Comparison of ENCODE assay signal across 15 cellular contexts in genomic region chr9:125161284-125161918, GRCh38. TPM values are rescaled to one million over a fixed set of nuclear protein-coding genes. Genes with fewer than 3 reads are reported as not detected.
A peak's percentile ranks its signal among the peaks of the same experiment; 100 is the strongest.
DNase-seq lines count a peak whose midpoint lies in the region; ATAC-seq and TF ChIP-seq lines count a peak whose summit lies in the region.
"Had no signal": no experiment of that assay in that cellular context is flagged by ENCODE, and none has a peak within 500 bp of the region (broad histone marks: within the 10 kb centered on the region; RNA-seq: fewer than 3 reads in every experiment).

No MANE protein-coding gene starts in this region.

- H3K9me3 ChIP-seq in GM23248 (ENCODE audit: low read depth): no peaks in the 10 kb centered on the region
- H3K9me3 ChIP-seq in gastrocnemius medialis: no peaks in the 10 kb centered on the region
- H3K9me3 ChIP-seq: heart left ventricle had no signal

- H3F3A ChIP-seq in GM23248 (ENCODE audit: insufficient read depth): peaks cover 15% of the 10 kb centered on the region; the same call in 1 of the 2 replicates

- H3K4me1 Mint-ChIP-seq in activated naive CD8-positive, alpha-beta T cell treated with anti-CD3 and anti-CD28 coated beads for 36 hours: peaks cover 7% of the 10 kb centered on the region

- no peak overlapping the region for H2AFZ ChIP-seq in GM23248

- peak overlapping the region; percentile 56 for H3K4me2 ChIP-seq in GM23248 (ENCODE audit: unreplicated experiment)
- H3K4me2 ChIP-seq: smooth muscle cell had no signal

- no peaks in the 10 kb centered on the region for H4K20me1 ChIP-seq in GM23248 (ENCODE audit: insufficient read depth)

- peak; percentile 45 to 49 for ATAC-seq in gastrocnemius medialis
- ATAC-seq: HCT116 had no signal

- peaks cover 15% of the 10 kb centered on the region for H3K36me3 Mint-ChIP-seq in activated naive CD8-positive, alpha-beta T cell treated with anti-CD3 and anti-CD28 coated beads for 36 hours

- 37 to 39% methylated on average over 3 of the region's 3 CpGs for WGBS in GM23248 (ENCODE audit: low coverage in 1 of 2, low lambda C conversion rate in 2 of 2, missing lambda C conversion rate in 2 of 2), 2 experiments

- in situ Hi-C loops in GM23248 (cut with MboI) (no loop called here), gastrocnemius medialis (cut with MboI; ENCODE audit: low sequenced_read_pairs in 4 of 4) (no loop called here)

- no peaks in the 10 kb centered on the region for H3K36me3 ChIP-seq in GM23248 (ENCODE audit: low read depth)
- H3K36me3 ChIP-seq in gastrocnemius medialis: no peaks in the 10 kb centered on the region

- DNase-seq in GM23248: peak; percentile 67
- DNase-seq in activated naive CD8-positive, alpha-beta T cell treated with anti-CD3 and anti-CD28 coated beads for 36 hours: no peak
- peak; percentile 13 for DNase-seq in glomerular visceral epithelial cell (ENCODE audit: extremely low spot score)
- no peak for DNase-seq in gastrocnemius medialis
- DNase-seq in NCI-H1417 treated with DMSO at 0.1 percent for 48 hours (lab: John Stamatoyannopoulos, UW): no peak
- DNase-seq in NCI-H1092 treated with DMSO at 0.1 percent for 48 hours (lab: John Stamatoyannopoulos, UW): no peak
- no peak for DNase-seq in MV-4-11 (lab: John Stamatoyannopoulos, UW)
- no peak for DNase-seq in activated CD4-positive, alpha-beta T cell treated with anti-CD3 and anti-CD28 coated beads for 48 hours
- DNase-seq: activated T-cell treated with anti-CD3 and anti-CD28 coated beads, Interleukin-2, amount 50 U/mL, for 48 hours; heart left ventricle; KG1; NCI-H2227 treated with DMSO at 0.1 percent for 48 hours; WERI-Rb-1 had no signal

- H3K9me3 Mint-ChIP-seq in activated naive CD8-positive, alpha-beta T cell treated with anti-CD3 and anti-CD28 coated beads for 36 hours: no peaks in the 10 kb centered on the region

- no peak overlapping the region for H3K4me3 ChIP-seq in GM23248
- H3K4me3 ChIP-seq in gastrocnemius medialis: no peak overlapping the region
- H3K4me3 ChIP-seq: heart left ventricle, smooth muscle cell had no signal

- no peaks in the 10 kb centered on the region for H3K9me2 ChIP-seq in GM23248 (ENCODE audit: insufficient read depth)

- peak overlapping the region; percentile 46 for H3K9ac ChIP-seq in GM23248

- peak overlapping the region; percentile 63 for H3K27ac ChIP-seq in GM23248
- H3K27ac ChIP-seq in gastrocnemius medialis: peak overlapping the region; percentile 48 to 72 (median 54)
- H3K27ac ChIP-seq: WERI-Rb-1 had no signal

- peaks cover 87% of the 10 kb centered on the region for H3K79me2 ChIP-seq in GM23248 (ENCODE audit: insufficient read depth)

- TF ChIP-seq CTCF in gastrocnemius medialis (IDR thresholded peaks at IDR 0.05 in 4 of 5, conservative IDR thresholded peaks at IDR 0.05 in 1 of 5): no peak

- H3K27me3 Mint-ChIP-seq in activated naive CD8-positive, alpha-beta T cell treated with anti-CD3 and anti-CD28 coated beads for 36 hours: no peaks in the 10 kb centered on the region

- TF ChIP-seq POLR2A in gastrocnemius medialis (IDR thresholded peaks at IDR 0.05): no peak

- H3K27ac Mint-ChIP-seq in activated naive CD8-positive, alpha-beta T cell treated with anti-CD3 and anti-CD28 coated beads for 36 hours: peak overlapping the region; percentile 40

- H3K4me1 ChIP-seq in GM23248 (ENCODE audit: insufficient read depth): peaks cover 22% of the 10 kb centered on the region
- H3K4me1 ChIP-seq in gastrocnemius medialis: peaks cover 24 to 26% of the 10 kb centered on the region in 2 donors

- H3K27me3 ChIP-seq in GM23248 (replicated peaks; ENCODE audit: insufficient read depth) (no peaks in the 10 kb centered on the region), gastrocnemius medialis (no peaks in the 10 kb centered on the region)
- H3K27me3 ChIP-seq: heart left ventricle had no signal

- intact Hi-C loops in gastrocnemius medialis (cut with DNase I; ENCODE audit: low total_unique reads): no loop called here

- H3K4me3 Mint-ChIP-seq in activated naive CD8-positive, alpha-beta T cell treated with anti-CD3 and anti-CD28 coated beads for 36 hours: no peak overlapping the region

RNA-seq across cellular contexts. Expression of gene SCAI, which starts 18.1 kb away (rescaled TPM):
- total RNA-seq in GM23248 (2014; rRNA removed; shearing (Covaris generic)): 2.9 and 3.0 TPM in 2 replicates
- 1.7 and 3.0 TPM in 2 replicates for polyA plus RNA-seq in GM23248 (2016; fragmentation: Nextera tagmentation; extraction: Ambion mirVana)
- 1 to 10 TPM; 7.0 to 7.3 TPM for total RNA-seq in activated naive CD8-positive, alpha-beta T cell treated with anti-CD3 and anti-CD28 coated beads for 36 hours
- 1 to 10 TPM; 1.1 to 4.7 (median 3.4) TPM for total RNA-seq in gastrocnemius medialis

RNA-seq across cellular contexts. Expression of gene PPP6C, which starts 28.2 kb away (rescaled TPM):
- total RNA-seq in GM23248 (2014; rRNA removed; shearing (Covaris generic)): 23.5 and 27.5 TPM in 2 replicates
- 30.1 and 31.8 TPM in 2 replicates for polyA plus RNA-seq in GM23248 (2016; fragmentation: Nextera tagmentation; extraction: Ambion mirVana)
- 10 to 100 TPM; 47.6 to 48.8 TPM for total RNA-seq in activated naive CD8-positive, alpha-beta T cell treated with anti-CD3 and anti-CD28 coated beads for 36 hours
- 10 to 100 TPM; 49.4 to 80.6 (median 73.6) TPM for total RNA-seq in gastrocnemius medialis

RNA-seq across cellular contexts. Expression of gene RABEPK, which starts 38.9 kb away (rescaled TPM):
- 25.0 and 29.3 TPM in 2 replicates for total RNA-seq in GM23248 (2014; rRNA removed; shearing (Covaris generic))
- 37.7 and 38.9 TPM in 2 replicates for polyA plus RNA-seq in GM23248 (2016; fragmentation: Nextera tagmentation; extraction: Ambion mirVana)
- total RNA-seq in activated naive CD8-positive, alpha-beta T cell treated with anti-CD3 and anti-CD28 coated beads for 36 hours: 10 to 100 TPM; 41.1 to 41.6 TPM
- total RNA-seq in gastrocnemius medialis: 10 to 100 TPM in 3 of 4 donors, 1 to 10 TPM in 1; 8.7 to 15.0 (median 13.4) TPM

Comparison
In these comparisons a context has a peak if more than half of its experiments do, and no peak if none do; other contexts are left out.
1. DNase-seq: peak in GM23248 (single experiment) and glomerular visceral epithelial cell (single experiment); none in activated naive CD8-positive, alpha-beta T cell treated with anti-CD3 and anti-CD28 coated beads for 36 hours (single experiment), gastrocnemius medialis (0 of 2), NCI-H1417 treated with DMSO at 0.1 percent for 48 hours (single experiment), NCI-H1092 treated with DMSO at 0.1 percent for 48 hours (single experiment), MV-4-11 (single experiment) and activated CD4-positive, alpha-beta T cell treated with anti-CD3 and anti-CD28 coated beads for 48 hours (single experiment).